In genomic region chr11:67356867-67357561, GRCh38 we compare ENCODE assay signal across 8 cellular contexts. TPM values are rescaled to one million over a fixed set of nuclear protein-coding genes. Genes with fewer than 3 reads are reported as not detected.
DNase-seq lines count a peak whose midpoint lies in the region; ATAC-seq and TF ChIP-seq lines count a peak whose summit lies in the region.

No MANE protein-coding gene starts in this region.

- no peaks in the 10 kb centered on the region for H3K36me3 Mint-ChIP-seq in endothelial cell (ENCODE audit: low read depth, unreplicated experiment)

- intact Hi-C loops in mucosa of descending colon (cut with DNase I, micrococcal nuclease): no loop called here

- H3K9me3 ChIP-seq in mucosa of descending colon: no peaks in the 10 kb centered on the region

- peaks cover 5% of the 10 kb centered on the region for H3K27me3 Mint-ChIP-seq in endothelial cell (ENCODE audit: unreplicated experiment)

- peak; percentile 49 for ATAC-seq in mucosa of descending colon

- peak overlapping the region; percentile 58 for H3K27ac Mint-ChIP-seq in endothelial cell (ENCODE audit: unreplicated experiment)

- DNase-seq in HCEC 1CT (peak; percentile 74), NCI-H82 treated with DMSO at 0.1 percent for 48 hours (lab: John Stamatoyannopoulos, UW; ENCODE audit: unreplicated experiment) (peak; percentile 51), endothelial cell (ENCODE audit: low spot score) (peak; percentile 76), mucosa of descending colon (peak in 2 of 3 donors; percentile 76), cortex of kidney (lab: John Stamatoyannopoulos, UW) (no peak)
- DNase-seq in activated CD8-positive, alpha-beta memory T cell treated with anti-CD3 and anti-CD28 coated beads for 1 hour (ENCODE audit: extremely low read depth in 1 of 2, low read depth in 1 of 2): peak; percentile 25 to 51
- peak; percentile 22 to 78 (median 54) for DNase-seq in stimulated activated naive CD4-positive, alpha-beta T cell (lab: John Stamatoyannopoulos, UW)

- peaks cover 42% of the 10 kb centered on the region for H3K4me1 ChIP-seq in mucosa of descending colon (ENCODE audit: low read depth)

- no peak overlapping the region for H3K4me3 Mint-ChIP-seq in endothelial cell (ENCODE audit: unreplicated experiment)

- H3K4me1 Mint-ChIP-seq in endothelial cell (ENCODE audit: unreplicated experiment): peaks cover 29% of the 10 kb centered on the region

- no peak overlapping the region for H3K4me3 ChIP-seq in mucosa of descending colon

- TF ChIP-seq CTCF in C4-2B (conservative IDR thresholded peaks at IDR 0.05): peak; percentile 97
- peak; percentile 87 for TF ChIP-seq CTCF in endothelial cell (IDR thresholded peaks at IDR 0.05; ENCODE audit: unreplicated experiment)
- TF ChIP-seq CTCF in mucosa of descending colon (IDR thresholded peaks at IDR 0.05): peak; percentile 81

- no peaks in the 10 kb centered on the region for H3K9me3 Mint-ChIP-seq in endothelial cell (ENCODE audit: unreplicated experiment)

- no peaks in the 10 kb centered on the region for H3K36me3 ChIP-seq in mucosa of descending colon (ENCODE audit: low read depth)

- H3K27ac ChIP-seq in C4-2B: peak overlapping the region; percentile 13

RNA-seq across cellular contexts. Expression of gene POLD4, which starts 3.7 kb away (rescaled TPM):
- total RNA-seq in endothelial cell (ENCODE audit: unreplicated experiment) (92.1 TPM), mucosa of descending colon (100 to 1,000 TPM; 130 to 266 (median 201) TPM)

RNA-seq across cellular contexts. Expression of gene CLCF1, which starts 16.4 kb away (rescaled TPM):
- 12.6 TPM for total RNA-seq in endothelial cell (ENCODE audit: unreplicated experiment)
- total RNA-seq in mucosa of descending colon: 1 to 10 TPM; 2.2 to 3.0 (median 2.7) TPM

RNA-seq across cellular contexts. Expression of gene RAD9A, which starts 34.8 kb away (rescaled TPM):
- total RNA-seq in endothelial cell (ENCODE audit: unreplicated experiment) (18.4 TPM), mucosa of descending colon (10 to 100 TPM; 27.9 to 39.3 (median 29.1) TPM)

RNA-seq across cellular contexts. Expression of gene PPP1CA, which starts 44.6 kb away (rescaled TPM):
- total RNA-seq in endothelial cell (ENCODE audit: unreplicated experiment) (249 TPM), mucosa of descending colon (100 to 1,000 TPM; 130 to 239 (median 209) TPM)

RNA-seq across cellular contexts. Expression of gene TBC1D10C, which starts 46.9 kb away (rescaled TPM):
- total RNA-seq in endothelial cell (ENCODE audit: unreplicated experiment) (13.2 TPM), mucosa of descending colon (1 to 10 TPM; 5.0 to 8.4 (median 5.3) TPM)
